1 cellular context compared by ENCODE assay signal in the genomic region with DNA sequence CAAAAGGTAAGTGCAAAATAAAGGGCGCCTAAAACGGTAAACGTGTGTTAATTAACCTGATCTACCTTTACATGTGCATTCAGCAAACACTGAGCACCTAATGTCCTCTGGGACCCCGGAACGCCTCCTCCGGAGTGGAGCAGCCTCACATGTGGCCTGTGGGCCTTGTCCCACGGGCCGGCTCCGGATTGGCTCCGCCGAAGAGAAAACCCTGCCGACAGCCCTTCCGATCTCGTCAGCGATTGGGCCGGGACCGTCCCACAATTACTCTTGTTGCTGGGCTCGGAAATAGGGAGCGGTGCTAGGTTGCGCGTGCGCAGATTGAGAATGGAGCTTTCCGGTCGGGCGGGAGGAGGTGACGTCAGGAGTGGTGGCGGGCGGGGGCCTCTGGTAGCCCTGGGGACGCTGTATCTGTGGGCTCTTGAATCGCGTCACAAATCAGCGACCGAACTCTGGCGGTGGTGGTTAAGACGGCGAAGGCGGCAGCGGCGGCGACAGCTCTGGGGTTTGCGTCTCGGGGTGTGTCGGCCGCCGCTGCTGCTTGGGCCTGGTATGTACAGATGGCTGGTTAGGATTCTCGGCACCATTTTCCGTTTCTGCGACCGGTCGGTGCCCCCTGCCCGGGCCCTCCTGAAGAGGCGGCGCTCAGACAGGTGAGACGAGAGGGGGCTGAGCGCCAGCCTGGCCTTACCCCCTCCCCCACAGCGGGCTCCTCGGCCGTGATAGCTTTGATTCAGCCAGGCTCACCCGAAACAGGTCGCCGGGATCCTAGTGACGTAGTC.
TF ChIP-seq lines count a peak whose summit lies in the region.

SENP2 (plus strand) TSS at position 434 of the 782 bp plus-strand sequence; CDS start at position 553, 119 bp downstream.

TF ChIP-seq in A549, 52 proteins besides CTCF, POLR2A, EP300 and RAD21 (continued from another document):
- TF ChIP-seq, protein P1, sequence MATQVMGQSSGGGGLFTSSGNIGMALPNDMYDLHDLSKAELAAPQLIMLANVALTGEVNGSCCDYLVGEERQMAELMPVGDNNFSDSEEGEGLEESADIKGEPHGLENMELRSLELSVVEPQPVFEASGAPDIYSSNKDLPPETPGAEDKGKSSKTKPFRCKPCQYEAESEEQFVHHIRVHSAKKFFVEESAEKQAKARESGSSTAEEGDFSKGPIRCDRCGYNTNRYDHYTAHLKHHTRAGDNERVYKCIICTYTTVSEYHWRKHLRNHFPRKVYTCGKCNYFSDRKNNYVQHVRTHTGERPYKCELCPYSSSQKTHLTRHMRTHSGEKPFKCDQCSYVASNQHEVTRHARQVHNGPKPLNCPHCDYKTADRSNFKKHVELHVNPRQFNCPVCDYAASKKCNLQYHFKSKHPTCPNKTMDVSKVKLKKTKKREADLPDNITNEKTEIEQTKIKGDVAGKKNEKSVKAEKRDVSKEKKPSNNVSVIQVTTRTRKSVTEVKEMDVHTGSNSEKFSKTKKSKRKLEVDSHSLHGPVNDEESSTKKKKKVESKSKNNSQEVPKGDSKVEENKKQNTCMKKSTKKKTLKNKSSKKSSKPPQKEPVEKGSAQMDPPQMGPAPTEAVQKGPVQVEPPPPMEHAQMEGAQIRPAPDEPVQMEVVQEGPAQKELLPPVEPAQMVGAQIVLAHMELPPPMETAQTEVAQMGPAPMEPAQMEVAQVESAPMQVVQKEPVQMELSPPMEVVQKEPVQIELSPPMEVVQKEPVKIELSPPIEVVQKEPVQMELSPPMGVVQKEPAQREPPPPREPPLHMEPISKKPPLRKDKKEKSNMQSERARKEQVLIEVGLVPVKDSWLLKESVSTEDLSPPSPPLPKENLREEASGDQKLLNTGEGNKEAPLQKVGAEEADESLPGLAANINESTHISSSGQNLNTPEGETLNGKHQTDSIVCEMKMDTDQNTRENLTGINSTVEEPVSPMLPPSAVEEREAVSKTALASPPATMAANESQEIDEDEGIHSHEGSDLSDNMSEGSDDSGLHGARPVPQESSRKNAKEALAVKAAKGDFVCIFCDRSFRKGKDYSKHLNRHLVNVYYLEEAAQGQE (IDR thresholded peaks at IDR 0.05) = no peak
- TF ChIP-seq HEYL (CRISPR knock-in tag; IDR thresholded peaks at IDR 0.05) (no peak), FOSL2 (IDR thresholded peaks at IDR 0.05) (no peak), FOSL2 (CRISPR knock-in tag; IDR thresholded peaks at IDR 0.05) (no peak), MAZ (IDR thresholded peaks at IDR 0.05; ENCODE audit: borderline replicate concordance, low read depth, low read length) (0 out of 2 replicates have a peak, but pooled peaks have one; percentile 59), NPAS2 (CRISPR knock-in tag; IDR thresholded peaks at IDR 0.05; ENCODE audit: borderline replicate concordance) (no peak), ELK1 (IDR thresholded peaks at IDR 0.05; ENCODE audit: low read depth, low read length) (no peak), ZSCAN20 (CRISPR knock-in tag; IDR thresholded peaks at IDR 0.05) (no peak), ATOH8 (CRISPR knock-in tag; IDR thresholded peaks at IDR 0.05; ENCODE audit: low read depth) (no peak), MAX (IDR thresholded peaks at IDR 0.05) (peak; percentile 88), PBX3 (IDR thresholded peaks at IDR 0.05) (no peak), CBX2 (IDR thresholded peaks at IDR 0.05; ENCODE audit: borderline replicate concordance, low read depth) (no peak), MAFK (IDR thresholded peaks at IDR 0.05; ENCODE audit: partially characterized antibody) (no peak), GATA3 (IDR thresholded peaks at IDR 0.05; ENCODE audit: borderline replicate concordance) (no peak), EHF (CRISPR knock-in tag; IDR thresholded peaks at IDR 0.05) (no peak), FOSB (CRISPR knock-in tag; IDR thresholded peaks at IDR 0.05) (no peak), RCOR1 (IDR thresholded peaks at IDR 0.05; ENCODE audit: low read depth, low read length) (no peak), ZNF302 (CRISPR knock-in tag; IDR thresholded peaks at IDR 0.05) (no peak), JUN (IDR thresholded peaks at IDR 0.05) (peak in 1 of 2 experiments; percentile 64; a peak in 2 of 5 replicates), CHD4 (IDR thresholded peaks at IDR 0.05; ENCODE audit: borderline replicate concordance) (no peak), POLR2AphosphoS2 (conservative IDR thresholded peaks at IDR 0.05; ENCODE audit: low read length) (no peak), KDM5A (IDR thresholded peaks at IDR 0.05) (peak; percentile 68), ZFP36 (IDR thresholded peaks at IDR 0.05; ENCODE audit: borderline replicate concordance, partially characterized antibody) (no peak), NR3C1 (IDR thresholded peaks at IDR 0.05) (no peak), TFCP2L1 (CRISPR knock-in tag; IDR thresholded peaks at IDR 0.05) (no peak), ESRRA (IDR thresholded peaks at IDR 0.05; ENCODE audit: borderline replicate concordance, low read length) (no peak), BCL3 (IDR thresholded peaks at IDR 0.05) (peak; percentile 36; the same call in 1 of the 3 replicates), HOXB13 (CRISPR knock-in tag; IDR thresholded peaks at IDR 0.05; ENCODE audit: low read depth) (no peak), SREBF2 (IDR thresholded peaks at IDR 0.05) (no peak), RNF2 (IDR thresholded peaks at IDR 0.05; ENCODE audit: borderline replicate concordance, low read depth) (no peak)
